Comparison of ENCODE assay signal across 2 cellular contexts in the genomic region with DNA sequence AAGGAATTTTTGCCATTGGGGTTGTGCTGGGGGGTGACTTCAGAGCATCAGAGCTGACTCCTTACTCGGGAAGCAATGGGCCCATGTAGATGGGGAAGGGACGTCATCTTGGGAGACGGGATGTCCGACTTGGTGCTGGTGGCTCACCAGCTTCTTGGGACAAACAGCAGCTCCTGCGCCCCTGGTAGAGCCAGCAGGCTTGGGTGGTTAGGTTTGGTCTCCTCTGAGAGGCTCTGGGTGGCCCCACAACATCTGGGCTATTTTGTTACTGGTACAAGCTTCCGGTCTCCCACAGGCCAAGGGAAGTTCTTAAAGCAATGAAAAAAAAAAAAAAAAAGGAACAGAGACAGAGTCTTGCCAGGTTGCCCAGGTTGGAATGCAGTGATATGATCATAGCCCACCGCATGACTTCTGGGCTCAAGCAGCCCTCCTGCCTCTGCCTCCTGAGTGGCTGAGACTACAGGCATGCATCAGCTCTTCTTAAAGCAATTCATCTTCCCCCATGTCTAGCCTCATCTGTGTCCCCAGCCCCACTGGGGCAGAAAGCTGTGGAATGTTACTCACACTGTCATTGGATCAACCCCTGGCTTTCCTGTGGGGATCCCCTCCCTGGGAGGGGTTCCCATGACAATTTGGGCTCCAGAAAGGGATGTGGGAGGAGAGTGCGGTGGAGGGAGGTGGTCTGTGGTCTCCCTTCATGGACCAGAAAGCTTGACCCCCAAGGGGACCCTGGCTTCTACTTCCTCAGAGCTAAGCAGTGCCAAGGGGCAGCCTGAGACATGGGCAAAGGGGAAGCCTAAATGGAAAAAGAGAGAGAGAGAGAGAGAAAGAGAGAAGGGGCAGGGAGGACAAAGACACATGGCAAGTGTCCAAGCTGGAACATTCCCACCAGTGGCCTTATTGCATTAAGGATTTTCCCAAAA.
TF ChIP-seq lines count a peak whose summit lies in the region.

No MANE protein-coding gene starts in this region.

TF ChIP-seq in GM12878, 131 proteins besides CTCF, POLR2A, EP300 and RAD21:
- TF ChIP-seq NRF1 (conservative IDR thresholded peaks at IDR 0.05; ENCODE audit: low read depth, low read length) (no peak), FOS (IDR thresholded peaks at IDR 0.05; ENCODE audit: borderline replicate concordance, extremely low read depth, insufficient read length) (no peak), SPI1 (IDR thresholded peaks at IDR 0.05; ENCODE audit: borderline replicate concordance, insufficient read depth, low read depth, low read length) (peak; percentile 22; the same call in 1 of the 2 replicates), MYB (IDR thresholded peaks at IDR 0.05; ENCODE audit: borderline replicate concordance, low read depth, low read length) (no peak), DPF2 (IDR thresholded peaks at IDR 0.05) (no peak), SRF (IDR thresholded peaks at IDR 0.05; ENCODE audit: low read depth in 2 of 2, low read length in 2 of 2) (no peak), CREB1 (IDR thresholded peaks at IDR 0.05; ENCODE audit: low read depth) (no peak), HDAC2 (IDR thresholded peaks at IDR 0.05) (no peak), RUNX3 (IDR thresholded peaks at IDR 0.05; ENCODE audit: low read length) (0 out of 2 replicates have a peak, but pooled peaks have one; percentile 33), TCF3 (IDR thresholded peaks at IDR 0.05; ENCODE audit: borderline replicate concordance, insufficient read depth, low read depth, low read length) (no peak)
- TF ChIP-seq, protein P1, sequence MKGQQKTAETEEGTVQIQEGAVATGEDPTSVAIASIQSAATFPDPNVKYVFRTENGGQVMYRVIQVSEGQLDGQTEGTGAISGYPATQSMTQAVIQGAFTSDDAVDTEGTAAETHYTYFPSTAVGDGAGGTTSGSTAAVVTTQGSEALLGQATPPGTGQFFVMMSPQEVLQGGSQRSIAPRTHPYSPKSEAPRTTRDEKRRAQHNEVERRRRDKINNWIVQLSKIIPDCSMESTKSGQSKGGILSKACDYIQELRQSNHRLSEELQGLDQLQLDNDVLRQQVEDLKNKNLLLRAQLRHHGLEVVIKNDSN (IDR thresholded peaks at IDR 0.05; ENCODE audit: borderline replicate concordance, extremely low read length, insufficient read depth, low read depth, low read length) = no peak
- TF ChIP-seq, protein P2, sequence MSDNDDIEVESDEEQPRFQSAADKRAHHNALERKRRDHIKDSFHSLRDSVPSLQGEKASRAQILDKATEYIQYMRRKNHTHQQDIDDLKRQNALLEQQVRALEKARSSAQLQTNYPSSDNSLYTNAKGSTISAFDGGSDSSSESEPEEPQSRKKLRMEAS (IDR thresholded peaks at IDR 0.05; ENCODE audit: low read depth, low read length) = no peak
- TF ChIP-seq, protein P3, sequence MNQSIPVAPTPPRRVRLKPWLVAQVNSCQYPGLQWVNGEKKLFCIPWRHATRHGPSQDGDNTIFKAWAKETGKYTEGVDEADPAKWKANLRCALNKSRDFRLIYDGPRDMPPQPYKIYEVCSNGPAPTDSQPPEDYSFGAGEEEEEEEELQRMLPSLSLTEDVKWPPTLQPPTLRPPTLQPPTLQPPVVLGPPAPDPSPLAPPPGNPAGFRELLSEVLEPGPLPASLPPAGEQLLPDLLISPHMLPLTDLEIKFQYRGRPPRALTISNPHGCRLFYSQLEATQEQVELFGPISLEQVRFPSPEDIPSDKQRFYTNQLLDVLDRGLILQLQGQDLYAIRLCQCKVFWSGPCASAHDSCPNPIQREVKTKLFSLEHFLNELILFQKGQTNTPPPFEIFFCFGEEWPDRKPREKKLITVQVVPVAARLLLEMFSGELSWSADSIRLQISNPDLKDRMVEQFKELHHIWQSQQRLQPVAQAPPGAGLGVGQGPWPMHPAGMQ (IDR thresholded peaks at IDR 0.05; ENCODE audit: borderline replicate concordance) = no peak
- TF ChIP-seq, protein P4, sequence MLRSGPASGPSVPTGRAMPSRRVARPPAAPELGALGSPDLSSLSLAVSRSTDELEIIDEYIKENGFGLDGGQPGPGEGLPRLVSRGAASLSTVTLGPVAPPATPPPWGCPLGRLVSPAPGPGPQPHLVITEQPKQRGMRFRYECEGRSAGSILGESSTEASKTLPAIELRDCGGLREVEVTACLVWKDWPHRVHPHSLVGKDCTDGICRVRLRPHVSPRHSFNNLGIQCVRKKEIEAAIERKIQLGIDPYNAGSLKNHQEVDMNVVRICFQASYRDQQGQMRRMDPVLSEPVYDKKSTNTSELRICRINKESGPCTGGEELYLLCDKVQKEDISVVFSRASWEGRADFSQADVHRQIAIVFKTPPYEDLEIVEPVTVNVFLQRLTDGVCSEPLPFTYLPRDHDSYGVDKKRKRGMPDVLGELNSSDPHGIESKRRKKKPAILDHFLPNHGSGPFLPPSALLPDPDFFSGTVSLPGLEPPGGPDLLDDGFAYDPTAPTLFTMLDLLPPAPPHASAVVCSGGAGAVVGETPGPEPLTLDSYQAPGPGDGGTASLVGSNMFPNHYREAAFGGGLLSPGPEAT (IDR thresholded peaks at IDR 0.05; ENCODE audit: low read depth) = no peak
TF ChIP-seq in GM12878: peak in this region for 2.

TF ChIP-seq in liver, 16 proteins besides CTCF, POLR2A, EP300 and RAD21:
- TF ChIP-seq EGR1 (IDR thresholded peaks at IDR 0.05; ENCODE audit: low read depth in 2 of 2) = no peak
- no peak for TF ChIP-seq HNF4A (conservative IDR thresholded peaks at IDR 0.05)
- no peak for TF ChIP-seq TAF1 (conservative IDR thresholded peaks at IDR 0.05)
- TF ChIP-seq, protein P2 (IDR thresholded peaks at IDR 0.05) = no peak
- TF ChIP-seq HNF4G (IDR thresholded peaks at IDR 0.05) = no peak
- TF ChIP-seq SP1 (IDR thresholded peaks at IDR 0.05) = no peak
- no peak for TF ChIP-seq RXRA (IDR thresholded peaks at IDR 0.05)
- TF ChIP-seq FOXA1 (IDR thresholded peaks at IDR 0.05) = no peak
- no peak for TF ChIP-seq JUND (IDR thresholded peaks at IDR 0.05)
